In genomic region chr10:79070611-79071534, GRCh38 we compare ENCODE assay signal across 8 cellular contexts. TPM values are rescaled to one million over a fixed set of nuclear protein-coding genes. Genes with fewer than 3 reads are reported as not detected.
DNase-seq lines count a peak whose midpoint lies in the region; ATAC-seq and TF ChIP-seq lines count a peak whose summit lies in the region.

No MANE protein-coding gene starts in this region.

- TF ChIP-seq CTCF in HFF-Myc (IDR thresholded peaks at IDR 0.05; ENCODE audit: low read depth, low read length, missing control alignments) (no peak), Panc1 (IDR thresholded peaks at IDR 0.05) (no peak)

- H3K4me1 ChIP-seq in BLaER1 (peaks cover 66% of the 10 kb centered on the region), Panc1 (ENCODE audit: control insufficient read depth, insufficient read depth, low read length) (peaks cover 59% of the 10 kb centered on the region), iPS-18a (ENCODE audit: control insufficient read depth, low read depth, low read length) (peaks cover 35% of the 10 kb centered on the region)

- H3K4me3 ChIP-seq in BLaER1 (peak overlapping the region; percentile 100), HFF-Myc (replicated peaks; ENCODE audit: low read depth, low read length) (peak overlapping the region; percentile 73), Panc1 (ENCODE audit: low read depth in 2 of 2, low read length in 2 of 2) (peak overlapping the region; percentile 88 to 93), iPS-18a (ENCODE audit: low read length) (peak overlapping the region; percentile 70)

- H3K27ac ChIP-seq in BLaER1, result peak overlapping the region; percentile 94
- peak overlapping the region; percentile 88 for H3K27ac ChIP-seq in Panc1 (ENCODE audit: low read length)
- H3K27ac ChIP-seq in iPS-18a (ENCODE audit: low read length), result no peak overlapping the region

- peak overlapping the region; percentile 97 for H3K9ac ChIP-seq in BLaER1
- peak overlapping the region; percentile 60 for H3K9ac ChIP-seq in iPS-18a (ENCODE audit: low read length)

- ATAC-seq in Panc1 (peak; percentile 45), HG02798 (IDR thresholded peaks at IDR 0.05; ENCODE audit: poor library complexity, unreplicated experiment) (no peak)

- H3K9me3 ChIP-seq in BLaER1, result no peaks in the 10 kb centered on the region
- no peaks in the 10 kb centered on the region for H3K9me3 ChIP-seq in Panc1 (ENCODE audit: control insufficient read depth, insufficient read depth, low read depth, low read length)
- H3K9me3 ChIP-seq in iPS-18a (ENCODE audit: control insufficient read depth, low read depth, low read length), result no peaks in the 10 kb centered on the region

- BruUV-seq in Panc1 (replicated peaks; lab: Mats Ljungman, UMichigan), result no TSS peak

- CTCF ChIA-PET in Panc1 (lab: Charles Lee), result interaction anchor here (0.6 to 1.3 kb wide), 2 partner anchors 89 to 124 kb away, joined by 4 to 5 read pairs; no protein-coding TSS in a partner anchor

- in situ Hi-C loops in Panc1 (cut with HindIII; ENCODE audit: low pct_unique_long_range_greater_than_20kb, low sequenced_read_pairs) (no loop called here), T47D (cut with HindIII; ENCODE audit: low pct_unique_long_range_greater_than_20kb, low sequenced_read_pairs) (no loop called here)

- intact Hi-C loops in Panc1 (cut with micrococcal nuclease; ENCODE audit: unreplicated experiment), result loop anchor here (2.0 kb wide), 1 partner anchor 124 kb away; no protein-coding TSS in a partner anchor

- POLR2A ChIA-PET in Panc1 (lab: Charles Lee), result interaction anchor here (0.7 kb wide), 1 partner anchor 446 kb away, joined by 6 read pairs; no protein-coding TSS in a partner anchor

- H3K27me3 ChIP-seq in BLaER1 (peaks cover 3% of the 10 kb centered on the region; the same call in 1 of the 2 replicates), Panc1 (ENCODE audit: control insufficient read depth, insufficient read depth, low read length) (no peaks in the 10 kb centered on the region), iPS-18a (ENCODE audit: control insufficient read depth, insufficient read depth, low read length) (peaks cover 22% of the 10 kb centered on the region)

- peak overlapping the region; percentile 99 for H3K4me2 ChIP-seq in BLaER1

- DNase-seq in HFF-Myc (ENCODE audit: extremely low read depth, low read depth), result no peak
- no peak for DNase-seq in Panc1 (ENCODE audit: low read depth, low spot score)
- DNase-seq in T47D (ENCODE audit: low read depth in 1 of 2, low spot score in 1 of 2), result peak; percentile 91 to 97
- peak; percentile 89 for DNase-seq in renal cortical epithelial cell (ENCODE audit: low read depth)
- no peak for DNase-seq in NCI-H774 (lab: John Stamatoyannopoulos, UW)

- peaks cover 67% of the 10 kb centered on the region for H4K20me1 ChIP-seq in BLaER1

- H3K36me3 ChIP-seq in BLaER1 (no peaks in the 10 kb centered on the region), Panc1 (ENCODE audit: control insufficient read depth, insufficient read depth, low read length) (no peaks in the 10 kb centered on the region), iPS-18a (ENCODE audit: control insufficient read depth, low read depth, low read length) (no peaks in the 10 kb centered on the region)

RNA-seq across cellular contexts. Expression of gene ZMIZ1, which starts 2.1 kb away (rescaled TPM):
- total RNA-seq in Panc1 (2021; ENCODE audit: unreplicated experiment) (34.2 TPM), renal cortical epithelial cell (3.6 and 45.0 TPM in 2 replicates)
- polyA plus RNA-seq in Panc1 (2012; ENCODE audit: insufficient read length), result 29.1 TPM

Comparison
In these comparisons a context has a peak if more than half of its experiments do, and no peak if none do; other contexts are left out.
1. DNase-seq: peak in T47D (2 of 2) and renal cortical epithelial cell (single experiment); none in HFF-Myc (single experiment), Panc1 (single experiment) and NCI-H774 (single experiment).
2. Peak in every context shown above with its lines, with median percentiles within 50 percentile points of each other: H3K4me3 ChIP-seq.